In the genomic region with DNA sequence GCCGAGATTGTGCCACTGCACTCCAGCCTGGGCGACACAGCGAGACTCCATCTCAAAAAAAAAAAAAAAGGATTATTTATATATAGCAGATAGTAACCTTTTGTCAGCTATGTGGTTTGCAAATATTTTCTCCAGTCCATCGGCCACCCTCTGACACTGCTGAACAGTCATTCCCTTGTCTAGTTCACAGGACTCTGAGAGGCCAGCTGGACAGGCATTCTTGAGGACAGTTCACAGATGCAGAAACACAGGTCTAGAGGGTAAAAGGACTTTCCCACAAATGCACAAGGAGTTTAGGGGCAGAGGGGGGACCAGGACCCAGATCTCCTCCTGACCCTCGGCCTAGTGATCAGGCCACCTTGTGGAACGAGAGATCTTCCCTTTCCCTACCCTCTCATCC, we compare ENCODE assay signal across 22 cellular contexts. TPM values are rescaled to one million over a fixed set of nuclear protein-coding genes. Genes with fewer than 3 reads are reported as not detected.
"Had no signal": no experiment of that assay in that cellular context is flagged by ENCODE, and none has a peak within 500 bp of the region (broad histone marks: within the 10 kb centered on the region; RNA-seq: fewer than 3 reads in every experiment).

No MANE protein-coding gene starts in this region.

- H3K27me3 Mint-ChIP-seq: activated T-helper 17 cell treated with anti-CD3 and anti-CD28 coated beads, Interleukin-2, amount 50 U/mL, for 72 hours had no signal

- H3K4me1 Mint-ChIP-seq: activated CD4-positive, alpha-beta memory T cell treated with anti-CD3 and anti-CD28 coated beads, Interleukin-2, amount 10 ng/mL, durations not matched to agents 7 days and 5 days; activated T-helper 17 cell treated with anti-CD3 and anti-CD28 coated beads, Interleukin-2, amount 50 U/mL, for 72 hours; immature natural killer cell had no signal

- H3K4me3 ChIP-seq: coronary artery, heart left ventricle, tibial nerve had no signal

- DNase-seq: activated CD4-positive, alpha-beta memory T cell treated with anti-CD3 and anti-CD28 coated beads, Interleukin-2, amount 10 ng/mL, durations not matched to agents 7 days and 5 days; activated CD4-positive, alpha-beta T cell treated with anti-CD3 and anti-CD28 coated beads for 48 hours; activated CD4-positive, CD25-positive, alpha-beta regulatory T cell; activated naive CD4-positive, alpha-beta T cell; activated naive CD8-positive, alpha-beta T cell treated with anti-CD3 and anti-CD28 coated beads, Interleukin-2, amount 10 ng/mL, durations not matched to agents 7 days and 5 days; activated T-cell treated with anti-CD3 and anti-CD28 coated beads, Interleukin-2, amount 50 U/mL, for 1 hour; brain microvascular endothelial cell; central memory CD4-positive, alpha-beta T cell; erythroblast; heart left ventricle; immature natural killer cell; mesendoderm; retina; T-helper 1 cell; T-helper 9 cell had no signal

- H3K9me3 ChIP-seq: heart left ventricle, tibial nerve had no signal

- H3K9ac ChIP-seq: parathyroid adenoma had no signal

- H3K27ac Mint-ChIP-seq: activated CD4-positive, alpha-beta memory T cell treated with anti-CD3 and anti-CD28 coated beads, Interleukin-2, amount 10 ng/mL, durations not matched to agents 7 days and 5 days; activated naive CD8-positive, alpha-beta T cell treated with anti-CD3 and anti-CD28 coated beads, Interleukin-2, amount 10 ng/mL, durations not matched to agents 7 days and 5 days; activated T-helper 17 cell treated with anti-CD3 and anti-CD28 coated beads, Interleukin-2, amount 50 U/mL, for 72 hours; natural killer cell treated with Interleukin-12 subunit alpha and Interleukin-12 subunit beta and Interleukin-15 and Interleukin-18, amount 100 ng/mL, for 72 hours; stimulated activated naive CD8-positive, alpha-beta T cell treated with anti-CD3 and anti-CD28 coated beads, Interleukin-15, Interleukin-2, amounts not matched to agents 100 ng/mL and 50 ng/mL, for 24 hours had no signal

- H2AFZ ChIP-seq: parathyroid adenoma had no signal

- ATAC-seq: activated T-helper 17 cell treated with anti-CD3 and anti-CD28 coated beads, Interleukin-2, amount 50 U/mL, for 72 hours; heart left ventricle; natural killer cell treated with Interleukin-12 subunit alpha and Interleukin-12 subunit beta and Interleukin-15 and Interleukin-18, amount 100 ng/mL, for 72 hours had no signal

- H3K9me3 Mint-ChIP-seq: activated CD4-positive, alpha-beta memory T cell treated with anti-CD3 and anti-CD28 coated beads, Interleukin-2, amount 10 ng/mL, durations not matched to agents 7 days and 5 days; activated naive CD8-positive, alpha-beta T cell treated with anti-CD3 and anti-CD28 coated beads, Interleukin-2, amount 10 ng/mL, durations not matched to agents 7 days and 5 days; activated T-helper 17 cell treated with anti-CD3 and anti-CD28 coated beads, Interleukin-2, amount 50 U/mL, for 72 hours; immature natural killer cell; natural killer cell treated with Interleukin-12 subunit alpha and Interleukin-12 subunit beta and Interleukin-15 and Interleukin-18, amount 100 ng/mL, for 72 hours; stimulated activated naive CD8-positive, alpha-beta T cell treated with anti-CD3 and anti-CD28 coated beads, Interleukin-15, Interleukin-2, amounts not matched to agents 100 ng/mL and 50 ng/mL, for 24 hours had no signal

- H3K4me1 ChIP-seq: parathyroid adenoma, tibial nerve had no signal

- H3K4me3 Mint-ChIP-seq: activated CD4-positive, alpha-beta memory T cell treated with anti-CD3 and anti-CD28 coated beads, Interleukin-2, amount 10 ng/mL, durations not matched to agents 7 days and 5 days; activated naive CD8-positive, alpha-beta T cell treated with anti-CD3 and anti-CD28 coated beads, Interleukin-2, amount 10 ng/mL, durations not matched to agents 7 days and 5 days; activated T-helper 17 cell treated with anti-CD3 and anti-CD28 coated beads, Interleukin-2, amount 50 U/mL, for 72 hours; immature natural killer cell; natural killer cell treated with Interleukin-12 subunit alpha and Interleukin-12 subunit beta and Interleukin-15 and Interleukin-18, amount 100 ng/mL, for 72 hours; stimulated activated naive CD8-positive, alpha-beta T cell treated with anti-CD3 and anti-CD28 coated beads, Interleukin-15, Interleukin-2, amounts not matched to agents 100 ng/mL and 50 ng/mL, for 24 hours had no signal

- H3K79me2 ChIP-seq: parathyroid adenoma had no signal

- H3K27ac ChIP-seq: brain microvascular endothelial cell, coronary artery, heart left ventricle, parathyroid adenoma, tibial nerve had no signal

- H3K36me3 ChIP-seq: brain microvascular endothelial cell, heart left ventricle, tibial nerve had no signal

- H3K27me3 ChIP-seq: brain microvascular endothelial cell, heart left ventricle, tibial nerve had no signal

- H3K36me3 Mint-ChIP-seq: activated naive CD8-positive, alpha-beta T cell treated with anti-CD3 and anti-CD28 coated beads, Interleukin-2, amount 10 ng/mL, durations not matched to agents 7 days and 5 days; immature natural killer cell; natural killer cell treated with Interleukin-12 subunit alpha and Interleukin-12 subunit beta and Interleukin-15 and Interleukin-18, amount 100 ng/mL, for 72 hours had no signal

RNA-seq across cellular contexts. Expression of a gene that starts 7.5 kb away (rescaled TPM):
- total RNA-seq: activated CD4-positive, alpha-beta memory T cell treated with anti-CD3 and anti-CD28 coated beads, Interleukin-2, amount 10 ng/mL, durations not matched to agents 7 days and 5 days; activated naive CD8-positive, alpha-beta T cell treated with anti-CD3 and anti-CD28 coated beads, Interleukin-2, amount 10 ng/mL, durations not matched to agents 7 days and 5 days; activated T-helper 17 cell treated with anti-CD3 and anti-CD28 coated beads, Interleukin-2, amount 50 U/mL, for 72 hours; frontal cortex; natural killer cell treated with Interleukin-12 subunit alpha and Interleukin-12 subunit beta and Interleukin-15 and Interleukin-18, amount 100 ng/mL, for 72 hours; tibial nerve had no signal
